ENCODE assay signal across 16 cellular contexts in genomic region chr2:75327334-75327733, GRCh38.
"Had no signal": no experiment of that assay in that cellular context is flagged by ENCODE, and none has a peak within 500 bp of the region (broad histone marks: within the 10 kb centered on the region; RNA-seq: fewer than 3 reads in every experiment).

No MANE protein-coding gene starts in this region.

- H3K27me3 Mint-ChIP-seq: activated naive CD8-positive, alpha-beta T cell treated with anti-CD3 and anti-CD28 coated beads for 36 hours; progenitor cell of endocrine pancreas; stimulated activated naive CD8-positive, alpha-beta T cell treated with anti-CD3 and anti-CD28 coated beads, Interleukin-15, amount 100 ng/mL, for 72 hours had no signal

- H3K9me3 Mint-ChIP-seq: activated T-helper 1 cell treated with anti-CD3 and anti-CD28 coated beads, Interleukin-12 subunit alpha, Interleukin-12 subunit beta, Interleukin-2, Interleukin-4 antibody, amounts not matched to agents 30 ng/mL and 10 ng/mL and 1 ng/mL, durations not matched to agents 14 hours and 24 hours and 36 hours had no signal

- H3K36me3 ChIP-seq: colonic mucosa, right atrium auricular region, upper lobe of right lung had no signal

- H3K4me1 ChIP-seq: colonic mucosa, right atrium auricular region, upper lobe of right lung had no signal

- ATAC-seq: esophagus mucosa; left lobe of liver; stimulated activated naive CD8-positive, alpha-beta T cell treated with anti-CD3 and anti-CD28 coated beads, Interleukin-15, amount 100 ng/mL, for 72 hours; upper lobe of right lung had no signal

- H3K4me3 Mint-ChIP-seq: activated naive CD8-positive, alpha-beta T cell treated with anti-CD3 and anti-CD28 coated beads for 36 hours; activated T-helper 1 cell treated with anti-CD3 and anti-CD28 coated beads, Interleukin-12 subunit alpha, Interleukin-12 subunit beta, Interleukin-2, Interleukin-4 antibody, amounts not matched to agents 30 ng/mL and 10 ng/mL and 1 ng/mL, durations not matched to agents 14 hours and 24 hours and 36 hours; brain; nephron; stimulated activated naive CD8-positive, alpha-beta T cell treated with anti-CD3 and anti-CD28 coated beads, Interleukin-15, amount 100 ng/mL, for 72 hours had no signal

- H3K27me3 ChIP-seq: colonic mucosa, right atrium auricular region, upper lobe of right lung had no signal

- H3K27ac Mint-ChIP-seq: activated naive CD8-positive, alpha-beta T cell treated with anti-CD3 and anti-CD28 coated beads for 36 hours; activated T-helper 1 cell treated with anti-CD3 and anti-CD28 coated beads, Interleukin-12 subunit alpha, Interleukin-12 subunit beta, Interleukin-2, Interleukin-4 antibody, amounts not matched to agents 30 ng/mL and 10 ng/mL and 1 ng/mL, durations not matched to agents 14 hours and 24 hours and 36 hours; nephron; stimulated activated naive CD8-positive, alpha-beta T cell treated with anti-CD3 and anti-CD28 coated beads, Interleukin-15, amount 100 ng/mL, for 72 hours had no signal

- H3K9me3 ChIP-seq: colonic mucosa, right atrium auricular region, upper lobe of right lung had no signal

- H3K27ac ChIP-seq: colonic mucosa, right atrium auricular region, upper lobe of right lung had no signal

- H3K4me3 ChIP-seq: colonic mucosa, right atrium auricular region, skin epidermis, upper lobe of right lung had no signal

- H3K36me3 Mint-ChIP-seq: brain had no signal

- DNase-seq: activated CD4-positive, CD25-positive, alpha-beta regulatory T cell treated with anti-CD3 and anti-CD28 coated beads, Interleukin-2, amount 50 U/mL, for 72 hours; activated naive CD8-positive, alpha-beta T cell treated with anti-CD3 and anti-CD28 coated beads for 36 hours; central memory CD4-positive, alpha-beta T cell; colonic mucosa; stimulated activated CD4-positive, alpha-beta T cell treated with anti-CD3 and anti-CD28 coated beads, Interleukin-4, amount 100 ng/mL, for 24 hours; stimulated activated CD8-positive, alpha-beta memory T cell treated with anti-CD3 and anti-CD28 coated beads, Interleukin-4, amount 100 ng/mL, for 48 hours; stimulated activated naive CD8-positive, alpha-beta T cell treated with anti-CD3 and anti-CD28 coated beads, Interleukin-15, amount 100 ng/mL, for 72 hours; upper lobe of right lung had no signal

- H3K4me1 Mint-ChIP-seq: stimulated activated naive CD8-positive, alpha-beta T cell treated with anti-CD3 and anti-CD28 coated beads, Interleukin-15, amount 100 ng/mL, for 72 hours had no signal
